Comparison of ENCODE assay signal across 8 cellular contexts in genomic region chr15:44853304-44853950, GRCh38.
DNase-seq lines count a peak whose midpoint lies in the region; ATAC-seq and TF ChIP-seq lines count a peak whose summit lies in the region.
"Not testable (repeated sequence)": the region's sequence is repeated elsewhere in the genome, so short reads cannot be mapped to it uniquely, and the experiment has no call there.

No MANE protein-coding gene starts in this region.

- not testable (repeated sequence) for BruUV-seq in Calu3 (replicated peaks; lab: Mats Ljungman, UMichigan)

- DNase-seq in Calu3 = peak; percentile 74
- DNase-seq in LNCaP clone FGC (ENCODE audit: low read depth) = peak; percentile 74
- DNase-seq in RKO (ENCODE audit: low spot score) = peak; percentile 49
- DNase-seq in activated T-cell treated with anti-CD3 and anti-CD28 coated beads for 1 hour (ENCODE audit: low read depth) = peak; percentile 51
- DNase-seq in naive thymus-derived CD4-positive, alpha-beta T cell = peak; percentile 25 to 68 (median 56)
- peak; percentile 54 for DNase-seq in stimulated activated CD8-positive, alpha-beta memory T cell treated with anti-CD3 and anti-CD28 coated beads, Interleukin-7, amount 100 ng/mL, for 24 hours (ENCODE audit: low read depth)

- H3K4me1 Mint-ChIP-seq in Calu3 (ENCODE audit: low read depth, unreplicated experiment) = not testable (repeated sequence)
- peaks cover 0 to 15% (median 2%) of the 10 kb centered on the region in 7 donors for H3K4me1 Mint-ChIP-seq in naive thymus-derived CD4-positive, alpha-beta T cell

- not testable (repeated sequence) for H3K9me3 Mint-ChIP-seq in Calu3 (ENCODE audit: low read depth, unreplicated experiment); naive thymus-derived CD4-positive, alpha-beta T cell

- intact Hi-C loops in Calu3 (cut with micrococcal nuclease; ENCODE audit: unreplicated experiment) = loop anchor here (2.0 to 5.0 kb wide), 2 partner anchors 71 to 184 kb away; no protein-coding TSS in a partner anchor
- intact Hi-C loops in naive thymus-derived CD4-positive, alpha-beta T cell (cut with micrococcal nuclease) = loop anchor here (1.0 to 5.0 kb wide), 4 partner anchors 69 to 276 kb away; no protein-coding TSS in a partner anchor

- not testable (repeated sequence) for H3K27ac Mint-ChIP-seq in Calu3 (ENCODE audit: unreplicated experiment)
- H3K27ac Mint-ChIP-seq in naive thymus-derived CD4-positive, alpha-beta T cell = peak overlapping the region in 1 of 9 donors; percentile 34

- CTCF ChIA-PET in Calu3 (lab: Charles Lee) = interaction anchor here (0.5 to 1.9 kb wide), 6 partner anchors 8 to 265 kb away, joined by 3 to 5 read pairs (median 3); no protein-coding TSS in a partner anchor
- CTCF ChIA-PET in naive thymus-derived CD4-positive, alpha-beta T cell (lab: Charles Lee) = interaction anchor here (0.6 to 1.4 kb wide), 5 partner anchors 154 to 262 kb away, joined by 3 to 9 read pairs (median 5); no protein-coding TSS in a partner anchor

- H3K4me3 Mint-ChIP-seq in Calu3 (ENCODE audit: low read depth, unreplicated experiment) = not testable (repeated sequence)
- H3K4me3 Mint-ChIP-seq in naive thymus-derived CD4-positive, alpha-beta T cell = peak overlapping the region in 6 of 10 donors; percentile 15 to 63 (median 52)

- H3K27ac ChIP-seq in naive thymus-derived CD4-positive, alpha-beta T cell (ENCODE audit: low read depth, low read length) = not testable (repeated sequence)

- H3K36me3 Mint-ChIP-seq in Calu3 (ENCODE audit: insufficient read depth, unreplicated experiment); naive thymus-derived CD4-positive, alpha-beta T cell: not testable (repeated sequence)

- H3K36me3 ChIP-seq in naive thymus-derived CD4-positive, alpha-beta T cell (ENCODE audit: control insufficient read depth in 2 of 3, insufficient read depth in 3 of 3, low read length in 3 of 3) = not testable (repeated sequence)

- ATAC-seq in GM21447 (IDR thresholded peaks at IDR 0.05; ENCODE audit: unreplicated experiment) (peak; percentile 72), esophagus mucosa (peak; percentile 90)
- ATAC-seq in naive thymus-derived CD4-positive, alpha-beta T cell = peak; percentile 93

- H3K4me3 ChIP-seq in LNCaP clone FGC (ENCODE audit: low read depth, low read length); naive thymus-derived CD4-positive, alpha-beta T cell (ENCODE audit: low read length): not testable (repeated sequence)

- H3K9me3 ChIP-seq in naive thymus-derived CD4-positive, alpha-beta T cell (ENCODE audit: control insufficient read depth in 2 of 3, low read length in 3 of 3) = not testable (repeated sequence)

- H3K4me1 ChIP-seq in naive thymus-derived CD4-positive, alpha-beta T cell (ENCODE audit: control insufficient read depth in 2 of 2, insufficient read depth in 2 of 2, low read length in 2 of 2) = not testable (repeated sequence)

- POLR2A ChIA-PET in naive thymus-derived CD4-positive, alpha-beta T cell (lab: Charles Lee) = not testable (repeated sequence)

- H3K27me3 Mint-ChIP-seq in Calu3 (ENCODE audit: unreplicated experiment); naive thymus-derived CD4-positive, alpha-beta T cell: not testable (repeated sequence)

- peak; percentile 84 for TF ChIP-seq CTCF in Calu3 (IDR thresholded peaks at IDR 0.05; ENCODE audit: unreplicated experiment)
- TF ChIP-seq CTCF in LNCaP clone FGC (IDR thresholded peaks at IDR 0.05; ENCODE audit: control insufficient read depth, extremely low read depth, insufficient read depth) = peak; percentile 98

- not testable (repeated sequence) for H3K27me3 ChIP-seq in naive thymus-derived CD4-positive, alpha-beta T cell (ENCODE audit: control insufficient read depth in 2 of 2, insufficient read depth in 2 of 2, low read length in 2 of 2)
